ENCODE assay signal across 1 cellular context in genomic region chr1:74323937-74324473, GRCh38.
TF ChIP-seq lines count a peak whose summit lies in the region.

No MANE protein-coding gene starts in this region.

TF ChIP-seq in HepG2, 621 proteins besides CTCF, POLR2A, EP300 and RAD21 (continued from another document):
- TF ChIP-seq, protein P1, sequence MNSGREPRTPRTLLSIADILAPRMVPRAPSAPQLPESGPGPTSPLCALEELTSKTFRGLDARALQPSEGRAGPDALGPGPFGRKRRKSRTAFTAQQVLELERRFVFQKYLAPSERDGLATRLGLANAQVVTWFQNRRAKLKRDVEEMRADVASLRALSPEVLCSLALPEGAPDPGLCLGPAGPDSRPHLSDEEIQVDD (CRISPR knock-in tag; IDR thresholded peaks at IDR 0.05; ENCODE audit: borderline replicate concordance) = no peak
TF ChIP-seq in HepG2: peak in this region for 0.
